ENCODE assay signal across 10 cellular contexts in the genomic region with DNA sequence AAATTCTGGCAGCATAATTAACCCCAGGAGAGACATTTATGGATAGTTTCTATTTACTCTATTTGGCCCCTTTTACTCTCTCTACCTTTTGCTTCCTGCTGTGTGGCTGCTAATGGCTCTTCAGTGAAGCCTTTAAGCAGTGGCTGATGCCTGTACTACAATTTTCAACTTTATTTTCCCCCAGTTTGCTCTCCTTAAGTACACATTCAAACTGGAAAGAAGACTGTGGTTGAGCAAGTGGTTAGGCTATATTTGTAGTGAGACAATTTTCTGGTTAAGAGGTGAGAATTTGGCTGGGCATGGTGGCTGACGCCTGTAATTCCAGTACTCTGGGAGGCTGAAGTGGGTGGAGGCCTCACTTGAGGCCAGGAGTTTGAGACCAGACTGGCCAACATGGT. TPM values are rescaled to one million over a fixed set of nuclear protein-coding genes. Genes with fewer than 3 reads are reported as not detected.
DNase-seq lines count a peak whose midpoint lies in the region; ATAC-seq and TF ChIP-seq lines count a peak whose summit lies in the region.
"Had no signal": no experiment of that assay in that cellular context is flagged by ENCODE, and none has a peak within 500 bp of the region (broad histone marks: within the 10 kb centered on the region; RNA-seq: fewer than 3 reads in every experiment).

No MANE protein-coding gene starts in this region.

- peaks cover 25% of the 10 kb centered on the region for H3K36me3 ChIP-seq in neutrophil

- TF ChIP-seq CTCF in HFFc6 (IDR thresholded peaks at IDR 0.05) (no peak), neutrophil (IDR thresholded peaks at IDR 0.05) (no peak)

- peaks cover 32% of the 10 kb centered on the region for H3K36me3 Mint-ChIP-seq in HFFc6 (ENCODE audit: low read depth)
- peaks cover 23% of the 10 kb centered on the region for H3K36me3 Mint-ChIP-seq in activated T-helper 17 cell treated with anti-CD3 and anti-CD28 coated beads, Interleukin-2, amount 50 U/mL, for 72 hours (ENCODE audit: low read depth)

- H3K4me1 Mint-ChIP-seq in HFFc6 (ENCODE audit: low read depth): peaks cover 43% of the 10 kb centered on the region
- peaks cover 20% of the 10 kb centered on the region for H3K4me1 Mint-ChIP-seq in activated T-helper 17 cell treated with anti-CD3 and anti-CD28 coated beads, Interleukin-2, amount 50 U/mL, for 72 hours

- H3K4me3 ChIP-seq in neutrophil (ENCODE audit: low read depth in 1 of 2, low read length in 1 of 2): peak overlapping the region in 1 of 2 experiments; percentile 29
- H3K4me3 ChIP-seq: SJCRH30 had no signal

- H3K27me3 Mint-ChIP-seq in HFFc6 (ENCODE audit: insufficient read depth): no peaks in the 10 kb centered on the region; the same call in 1 of the 2 replicates
- no peaks in the 10 kb centered on the region for H3K27me3 Mint-ChIP-seq in activated T-helper 17 cell treated with anti-CD3 and anti-CD28 coated beads, Interleukin-2, amount 50 U/mL, for 72 hours

- H3K9me3 Mint-ChIP-seq in HFFc6: no peaks in the 10 kb centered on the region
- H3K9me3 Mint-ChIP-seq in activated T-helper 17 cell treated with anti-CD3 and anti-CD28 coated beads, Interleukin-2, amount 50 U/mL, for 72 hours: no peaks in the 10 kb centered on the region

- peak overlapping the region; percentile 25; the same call in 1 of the 2 replicates for H3K4me3 Mint-ChIP-seq in HFFc6
- H3K4me3 Mint-ChIP-seq in activated T-helper 17 cell treated with anti-CD3 and anti-CD28 coated beads, Interleukin-2, amount 50 U/mL, for 72 hours: peak overlapping the region; percentile 52

- H3K27ac ChIP-seq in neutrophil: peak overlapping the region; percentile 70
- H3K27ac ChIP-seq: brain microvascular endothelial cell, SJCRH30 had no signal

- peak; percentile 86 for ATAC-seq in activated T-helper 17 cell treated with anti-CD3 and anti-CD28 coated beads, Interleukin-2, amount 50 U/mL, for 72 hours (replicated peaks)

- no peaks in the 10 kb centered on the region for H3K9me3 ChIP-seq in neutrophil
- H3K9me3 ChIP-seq: SJCRH30 had no signal

- no peaks in the 10 kb centered on the region for H3K27me3 ChIP-seq in neutrophil
- H3K27me3 ChIP-seq: brain microvascular endothelial cell, SJCRH30 had no signal

- peak overlapping the region; percentile 70 for H3K27ac Mint-ChIP-seq in HFFc6
- H3K27ac Mint-ChIP-seq in activated T-helper 17 cell treated with anti-CD3 and anti-CD28 coated beads, Interleukin-2, amount 50 U/mL, for 72 hours: peak overlapping the region; percentile 84

- H3K4me1 ChIP-seq in neutrophil (ENCODE audit: control insufficient read depth in 1 of 2, insufficient read depth in 1 of 2, low read depth in 1 of 2, low read length in 1 of 2): peaks cover 50 to 51% of the 10 kb centered on the region in 2 experiments
- H3K4me1 ChIP-seq: SJCRH30 had no signal

- no peak for TF ChIP-seq POLR2A in erythroblast (IDR thresholded peaks at IDR 0.05; ENCODE audit: low read length)

- DNase-seq in NCI-H2227 treated with DMSO at 0.1 percent for 48 hours (lab: John Stamatoyannopoulos, UW) (peak; percentile 40), NCI-H2227 (lab: John Stamatoyannopoulos, UW; ENCODE audit: unreplicated experiment) (no peak), HFFc6 (no peak), GM03348 (ENCODE audit: low spot score) (no peak), head of caudate nucleus (no peak), erythroblast (lab: John Stamatoyannopoulos, UW) (no peak)
- DNase-seq: SJCRH30 had no signal

- intact Hi-C loops in head of caudate nucleus (cut with DNase I): no loop called here

RNA-seq across cellular contexts. Expression of a gene that starts 8.5 kb away (rescaled TPM):
- total RNA-seq in HFFc6 (2021; fragmentation: NEBNext Ultra II Directional; extraction: Animal tissue kit (Norgen Biotek cat#: 25700)): 10 to 100 TPM; 11.2 to 14.0 (median 12.9) TPM
- 10 to 100 TPM; 15.1 to 21.6 TPM for total RNA-seq in activated T-helper 17 cell treated with anti-CD3 and anti-CD28 coated beads, Interleukin-2, amount 50 U/mL, for 72 hours
